Comparison of ENCODE assay signal across 25 cellular contexts in the genomic region with DNA sequence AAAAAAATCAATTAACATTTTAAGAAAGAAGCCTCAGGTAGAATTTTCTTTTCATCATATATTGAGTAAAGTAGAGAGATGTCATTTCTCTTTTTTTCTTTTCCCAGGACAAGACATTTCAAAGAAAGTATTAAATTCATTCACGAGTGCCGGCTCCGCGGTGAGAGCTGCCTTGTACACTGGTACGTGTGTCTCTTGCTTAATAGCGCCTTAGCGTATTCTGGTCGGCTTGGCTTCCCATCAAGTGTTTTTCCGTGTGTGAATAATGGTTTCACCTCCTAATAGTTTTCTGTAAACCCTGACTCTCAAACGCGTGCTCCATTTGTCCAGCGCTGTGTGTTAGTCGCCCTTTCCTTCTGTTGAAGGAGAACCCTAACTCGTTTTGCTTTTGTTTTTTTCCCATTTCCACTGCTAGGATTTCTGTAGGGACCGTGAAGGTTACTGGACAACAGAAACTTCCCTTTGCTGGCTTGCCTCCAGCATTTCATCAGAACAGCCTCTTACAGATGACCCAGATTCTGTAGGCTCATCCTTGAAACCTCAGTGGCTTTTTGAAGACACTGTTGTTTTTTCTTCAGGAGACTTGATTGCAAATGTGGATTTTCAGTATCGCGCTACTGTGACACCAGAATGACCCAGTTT. TPM values are rescaled to one million over a fixed set of nuclear protein-coding genes. Genes with fewer than 3 reads are reported as not detected.
DNase-seq lines count a peak whose midpoint lies in the region; ATAC-seq, FAIRE-seq and TF ChIP-seq lines count a peak whose summit lies in the region.
"Had no signal": no experiment of that assay in that cellular context is flagged by ENCODE, and none has a peak within 500 bp of the region (broad histone marks: within the 10 kb centered on the region; RNA-seq: fewer than 3 reads in every experiment).

No MANE protein-coding gene starts in this region.

- no peaks in the 10 kb centered on the region; the same call in 1 of the 2 replicates for H3K9me1 ChIP-seq in IMR-90 (ENCODE audit: insufficient read depth, low read length)

- no peak overlapping the region for H3K14ac ChIP-seq in IMR-90 (replicated peaks; ENCODE audit: low read depth, low read length)

- H3K36me3 ChIP-seq in IMR-90 (ENCODE audit: control insufficient read depth, insufficient read depth, low read length) = no peaks in the 10 kb centered on the region; the same call in 1 of the 2 replicates
- peaks cover 6% of the 10 kb centered on the region in 2 donors for H3K36me3 ChIP-seq in kidney (ENCODE audit: control insufficient read depth in 1 of 2, insufficient read depth in 2 of 2, low read length in 2 of 2)
- H3K36me3 ChIP-seq in testis (ENCODE audit: low read depth, missing control alignments) = no peaks in the 10 kb centered on the region
- peaks cover 13 to 27% (median 16%) of the 10 kb centered on the region in 4 donors for H3K36me3 ChIP-seq in sigmoid colon

- H3K9ac ChIP-seq in IMR-90 (ENCODE audit: low read depth, low read length) (no peak overlapping the region), kidney (ENCODE audit: low read length in 2 of 2) (no peak overlapping the region)

- TF ChIP-seq POLR2A in IMR-90 (IDR thresholded peaks at IDR 0.05; ENCODE audit: low read depth, low read length) (no peak), testis (IDR thresholded peaks at IDR 0.05) (no peak), sigmoid colon (IDR thresholded peaks at IDR 0.05) (no peak)

- H3K4me3 ChIP-seq in IMR-90 (ENCODE audit: insufficient read depth, low read depth, low read length) (no peak overlapping the region), cardiac fibroblast (replicated peaks in 1 of 2; ENCODE audit: low read depth in 2 of 2, low read length in 2 of 2) (no peak overlapping the region), kidney (ENCODE audit: low read length in 2 of 2) (no peak overlapping the region), testis (no peak overlapping the region), sigmoid colon (no peak overlapping the region)
- H3K4me3 ChIP-seq: coronary artery, transverse colon had no signal

- in situ Hi-C loops in IMR-90 (cut with MboI; ENCODE audit: low sequenced_read_pairs) = no loop called here

- no peak overlapping the region for H3K56ac ChIP-seq in IMR-90 (ENCODE audit: extremely low read depth, insufficient read depth, low read length)

- no peaks in the 10 kb centered on the region; the same call in 1 of the 2 replicates for H4K20me1 ChIP-seq in IMR-90 (ENCODE audit: insufficient read depth, low read length)

- CTCF ChIA-PET in IMR-90 (lab: Yijun Ruan, JAX) = interaction anchor here (1.2 kb wide), 1 partner anchor 15 kb away, joined by 5 read pairs; no protein-coding TSS in a partner anchor

- no peaks in the 10 kb centered on the region for H3K79me1 ChIP-seq in IMR-90 (ENCODE audit: low read depth in 1 of 2, low read length in 2 of 2)

- no peak overlapping the region for H3K23ac ChIP-seq in IMR-90 (ENCODE audit: low read depth, low read length)

- no peak overlapping the region for H3K4me2 ChIP-seq in IMR-90 (ENCODE audit: low read depth, low read length)

- H3K9me3 ChIP-seq in IMR-90 (ENCODE audit: control insufficient read depth, insufficient read depth, low read length) (peaks cover 3% of the 10 kb centered on the region; the same call in 1 of the 2 replicates), kidney (ENCODE audit: control insufficient read depth in 1 of 2, low read length in 2 of 2) (no peaks in the 10 kb centered on the region), testis (no peaks in the 10 kb centered on the region), sigmoid colon (no peaks in the 10 kb centered on the region)
- H3K9me3 ChIP-seq: transverse colon had no signal

- 79% methylated on average over 15 of the region's 17 CpGs; no CpG with 5 or more reads in 1 of the 2 experiments for WGBS in IMR-90 (ENCODE audit: extremely low coverage in 2 of 2, insufficient read length in 1 of 2), 2 experiments
- WGBS in testis, 2 donors = 84 to 90% methylated on average over 17 of the region's 17 CpGs
- 91% methylated on average over 17 of the region's 17 CpGs for WGBS in sigmoid colon, 2 donors

- H2AFZ ChIP-seq in IMR-90 (replicated peaks; ENCODE audit: low read length, poor library complexity) = no peak overlapping the region

- H3K4me1 ChIP-seq in IMR-90 (ENCODE audit: control insufficient read depth, insufficient read depth, low read length) (no peaks in the 10 kb centered on the region), kidney (ENCODE audit: control insufficient read depth in 1 of 2, insufficient read depth in 1 of 2, low read depth in 1 of 2, low read length in 2 of 2) (no peaks in the 10 kb centered on the region), testis (no peaks in the 10 kb centered on the region), sigmoid colon (peaks cover 0 to 9% (median 3%) of the 10 kb centered on the region in 4 donors)
- H3K4me1 ChIP-seq: transverse colon had no signal

- DNase-seq in IMR-90 = peak; percentile 26
- DNase-seq in cardiac fibroblast (ENCODE audit: low read depth in 2 of 2) = peak; percentile 26 to 34
- peak; percentile 36 for DNase-seq in kidney
- DNase-seq in testis = peak; percentile 58
- DNase-seq in NCI-H526 (lab: John Stamatoyannopoulos, UW) = no peak
- no peak for DNase-seq in sigmoid colon
- DNase-seq: activated CD8-positive, alpha-beta T cell treated with anti-CD3 and anti-CD28 coated beads for 36 hours; activated naive CD8-positive, alpha-beta T cell treated with anti-CD3 and anti-CD28 coated beads for 36 hours; CD4-positive, alpha-beta T cell; effector memory CD8-positive, alpha-beta T cell; KG1; left colon; naive B cell; NCI-H1436 treated with DMSO at 0.1 percent for 48 hours; NCI-H2107; NCI-H510A treated with DMSO at 0.1 percent for 48 hours; stimulated activated CD4-positive, alpha-beta T cell treated with anti-CD3 and anti-CD28 coated beads, Interleukin-15, amount 100 ng/mL, for 24 hours; stimulated activated naive CD8-positive, alpha-beta T cell treated with anti-CD3 and anti-CD28 coated beads, Interleukin-15, amount 100 ng/mL, for 72 hours; transverse colon had no signal

- H2BK20ac ChIP-seq in IMR-90 (ENCODE audit: low read depth, low read length) = no peak overlapping the region

- no peak overlapping the region for H4K91ac ChIP-seq in IMR-90 (ENCODE audit: insufficient read depth, low read depth, low read length)

- no peak overlapping the region for H4K8ac ChIP-seq in IMR-90 (ENCODE audit: low read depth in 2 of 2, low read length in 2 of 2)

- H4K5ac ChIP-seq in IMR-90 (ENCODE audit: low read depth, low read length) = no peak overlapping the region

- H2AK5ac ChIP-seq in IMR-90 (ENCODE audit: low read depth, low read length) = no peak overlapping the region

- intact Hi-C loops in IMR-90 (cut with micrococcal nuclease) (no loop called here), kidney (cut with DNase I) (no loop called here), testis (cut with DNase I; ENCODE audit: low total_unique reads) (no loop called here), sigmoid colon (cut with DNase I) (no loop called here)

- H3K18ac ChIP-seq in IMR-90 (ENCODE audit: low read depth, low read length) = no peak overlapping the region

- TF ChIP-seq CTCF in IMR-90 (conservative IDR thresholded peaks at IDR 0.05; ENCODE audit: low read depth, low read length) (no peak), cardiac fibroblast (IDR thresholded peaks at IDR 0.05; ENCODE audit: low read depth, low read length) (no peak), kidney (IDR thresholded peaks at IDR 0.05; ENCODE audit: borderline replicate concordance, extremely low read depth, insufficient read depth) (no peak), testis (IDR thresholded peaks at IDR 0.05) (no peak), sigmoid colon (IDR thresholded peaks at IDR 0.05) (no peak)

- no peak for TF ChIP-seq EP300 in sigmoid colon (IDR thresholded peaks at IDR 0.05)

- H2BK5ac ChIP-seq in IMR-90 (ENCODE audit: low read depth, low read length, poor library complexity, severe bottlenecking) = no peak overlapping the region

- H2BK15ac ChIP-seq in IMR-90 (ENCODE audit: low read depth, low read length) = no peak overlapping the region

- no TSS peak for BruUV-seq in IMR-90 (replicated peaks; lab: Mats Ljungman, UMichigan)

- FAIRE-seq in kidney (lab: Jason Lieb, UNC) = no peak
- FAIRE-seq: TTC549 had no signal

- H3K4ac ChIP-seq in IMR-90 (ENCODE audit: low read depth, low read length) = no peak overlapping the region

- no peak overlapping the region for H2AK9ac ChIP-seq in IMR-90 (replicated peaks; ENCODE audit: low read depth, low read length, poor library complexity)

- no peak for ATAC-seq in IMR-90 (ENCODE audit: low read depth)
- no peak for ATAC-seq in HG03108 (IDR thresholded peaks at IDR 0.05; ENCODE audit: unreplicated experiment)
- ATAC-seq: activated CD4-positive, CD25-positive, alpha-beta regulatory T cell treated with anti-CD3 and anti-CD28 coated beads, Interleukin-2, amount 50 U/mL, for 24 hours; activated CD8-positive, alpha-beta T cell treated with anti-CD3 and anti-CD28 coated beads for 36 hours; effector memory CD8-positive, alpha-beta T cell; esophagus mucosa; left colon; stimulated activated naive CD8-positive, alpha-beta T cell treated with anti-CD3 and anti-CD28 coated beads, Interleukin-15, amount 100 ng/mL, for 72 hours had no signal

- TF ChIP-seq RAD21 in IMR-90 (IDR thresholded peaks at IDR 0.05; ENCODE audit: low read length) = no peak

- no peak overlapping the region for H2BK120ac ChIP-seq in IMR-90 (ENCODE audit: low read depth, low read length)

- H3K27me3 ChIP-seq in IMR-90 (ENCODE audit: control insufficient read depth, insufficient read depth, low read length) = no peaks in the 10 kb centered on the region
- H3K27me3 ChIP-seq in testis = no peaks in the 10 kb centered on the region
- no peaks in the 10 kb centered on the region for H3K27me3 ChIP-seq in sigmoid colon
- H3K27me3 ChIP-seq: transverse colon had no signal

- dilution Hi-C loops in IMR-90 (cut with HindIII; ENCODE audit: low sequenced_read_pairs, unreplicated experiment) = no loop called here

- POLR2A ChIA-PET in IMR-90 (lab: Charles Lee; ENCODE audit: unreplicated experiment) = no interaction called here

- H3K27ac ChIP-seq in IMR-90 (ENCODE audit: insufficient read depth, low read length) = no peak overlapping the region
- H3K27ac ChIP-seq in kidney (ENCODE audit: low read depth in 2 of 2, low read length in 2 of 2) = no peak overlapping the region
- no peak overlapping the region for H3K27ac ChIP-seq in testis
- H3K27ac ChIP-seq in sigmoid colon = no peak overlapping the region
- H3K27ac ChIP-seq: coronary artery, transverse colon had no signal

RNA-seq across cellular contexts. Expression of gene IRF4, which starts 45.7 kb away (rescaled TPM):
- total RNA-seq in IMR-90 (2012; rRNA removed) (not detected in 2 replicates), kidney (23.7 TPM), testis (1 to 10 TPM; 3.7 to 7.4 TPM), sigmoid colon (under 1 TPM; 0.28 to 0.68 (median 0.34) TPM)
- polyA plus RNA-seq in IMR-90 (2012; rRNA removed) (not detected in 2 replicates), kidney (ENCODE audit: insufficient read depth, low read depth, low replicate concordance) (not detected), testis (ENCODE audit: insufficient read depth, low read depth, low replicate concordance) (1.8 TPM), sigmoid colon (1 to 10 TPM in 1 of 3 donors, under 1 TPM in 2; 0.46 to 9.3 (median 0.60) TPM)
- not detected in 2 replicates for polyA plus RNA-seq in IMR-90 (2012; cell fraction: cytosol; rRNA removed)
- 0.01 and 0.08 TPM in 2 replicates for polyA plus RNA-seq in IMR-90 (2012; cell fraction: nucleus; rRNA removed; ENCODE audit: low replicate concordance)
- total RNA-seq: renal cortical epithelial cell had no signal

RNA-seq across cellular contexts. Expression of gene DUSP22, which starts 53.6 kb away (rescaled TPM):
- total RNA-seq in IMR-90 (2012; rRNA removed) (6.9 and 8.2 TPM in 2 replicates), kidney (60.7 TPM), testis (100 to 1,000 TPM; 129 to 158 TPM), sigmoid colon (100 to 1,000 TPM in 1 of 4 donors, 10 to 100 TPM in 3; 55.6 to 113 (median 80.5) TPM)
- polyA plus RNA-seq in IMR-90 (2012; rRNA removed) (5.5 and 7.1 TPM in 2 replicates), kidney (ENCODE audit: insufficient read depth, low read depth, low replicate concordance) (24.0 TPM), testis (ENCODE audit: insufficient read depth, low read depth, low replicate concordance) (112 TPM), sigmoid colon (10 to 100 TPM; 15.7 to 35.3 (median 32.4) TPM)
- polyA plus RNA-seq in IMR-90 (2012; cell fraction: cytosol; rRNA removed) = 5.5 and 6.3 TPM in 2 replicates
- polyA plus RNA-seq in IMR-90 (2012; cell fraction: nucleus; rRNA removed; ENCODE audit: low replicate concordance) = 25.6 and 29.1 TPM in 2 replicates

Comparison
In these comparisons a context has a peak if more than half of its experiments do, and no peak if none do; other contexts are left out.
1. DNase-seq: peak in IMR-90 (single experiment), cardiac fibroblast (2 of 2), kidney (single experiment) and testis (single experiment); none in NCI-H526 (0 of 2) and sigmoid colon (single experiment).